ENCODE assay signal across 8 cellular contexts in genomic region chr7:953547-954327, GRCh38. TPM values are rescaled to one million over a fixed set of nuclear protein-coding genes. Genes with fewer than 3 reads are reported as not detected.
DNase-seq lines count a peak whose midpoint lies in the region; ATAC-seq and TF ChIP-seq lines count a peak whose summit lies in the region.

No MANE protein-coding gene starts in this region.

- H3K36me3 ChIP-seq in PC-3 (ENCODE audit: low read depth, low read length) = no peaks in the 10 kb centered on the region
- peaks cover 0 to 1% of the 10 kb centered on the region in 2 donors for H3K36me3 ChIP-seq in lung (ENCODE audit: control insufficient read depth in 2 of 2, insufficient read depth in 2 of 2, low read length in 2 of 2)

- no peaks in the 10 kb centered on the region for H4K20me1 ChIP-seq in PC-3 (ENCODE audit: low read length)

- intact Hi-C loops in PC-3 (cut with micrococcal nuclease) = no loop called here
- intact Hi-C loops in dendritic cell treated with granulocyte-macrophage colony-stimulating factor and Interleukin-4, amounts not matched to agents 40 ng/mL and 50 ng/mL, for 4 days (cut with micrococcal nuclease) = loop anchor here (1.0 to 2.0 kb wide), 2 partner anchors 25 to 47 kb away; no protein-coding TSS in a partner anchor

- DNase-seq in COLO668 (lab: John Stamatoyannopoulos, UW; ENCODE audit: unreplicated experiment) = peak; percentile 56
- peak; percentile 69 for DNase-seq in PC-3
- peak; percentile 60 for DNase-seq in lung (ENCODE audit: low spot score)
- DNase-seq in superior temporal gyrus (ENCODE audit: extremely low spot score) = peak; percentile 81
- DNase-seq in NCI-H1930 (lab: John Stamatoyannopoulos, UW) = no peak

- no peaks in the 10 kb centered on the region for H3K9me3 Mint-ChIP-seq in dendritic cell treated with granulocyte-macrophage colony-stimulating factor and Interleukin-4, amounts not matched to agents 40 ng/mL and 50 ng/mL, for 4 days

- POLR2A ChIA-PET in PC-3 (lab: Charles Lee; ENCODE audit: unreplicated experiment) = no interaction called here

- H3K27me3 Mint-ChIP-seq in dendritic cell treated with granulocyte-macrophage colony-stimulating factor and Interleukin-4, amounts not matched to agents 40 ng/mL and 50 ng/mL, for 4 days = peaks cover 7% of the 10 kb centered on the region

- H3K36me3 Mint-ChIP-seq in dendritic cell treated with granulocyte-macrophage colony-stimulating factor and Interleukin-4, amounts not matched to agents 40 ng/mL and 50 ng/mL, for 4 days (ENCODE audit: low read depth) = peaks cover 28% of the 10 kb centered on the region

- peak overlapping the region; percentile 78 for H3K4me3 Mint-ChIP-seq in dendritic cell treated with granulocyte-macrophage colony-stimulating factor and Interleukin-4, amounts not matched to agents 40 ng/mL and 50 ng/mL, for 4 days

- H3K4me1 Mint-ChIP-seq in dendritic cell treated with granulocyte-macrophage colony-stimulating factor and Interleukin-4, amounts not matched to agents 40 ng/mL and 50 ng/mL, for 4 days (ENCODE audit: low read depth) = peaks cover 77% of the 10 kb centered on the region

- H3K27ac Mint-ChIP-seq in dendritic cell treated with granulocyte-macrophage colony-stimulating factor and Interleukin-4, amounts not matched to agents 40 ng/mL and 50 ng/mL, for 4 days = peak overlapping the region; percentile 78

- peak overlapping the region; percentile 50 for H2AFZ ChIP-seq in PC-3 (ENCODE audit: low read length)

- H3K9me2 ChIP-seq in PC-3 (replicated peaks; ENCODE audit: low read length) = no peaks in the 10 kb centered on the region

- peaks cover 12% of the 10 kb centered on the region; the same call in 1 of the 2 replicates for H3K79me2 ChIP-seq in PC-3 (ENCODE audit: low read length)

- BruUV-seq in PC-3 (replicated peaks; lab: Mats Ljungman, UMichigan) = no TSS peak

- TF ChIP-seq CTCF in PC-3 (conservative IDR thresholded peaks at IDR 0.05; ENCODE audit: low read depth, low read length) (no peak), lung (IDR thresholded peaks at IDR 0.05; ENCODE audit: control extremely low read depth, extremely low read depth) (no peak)

- H3K9me3 ChIP-seq in PC-3 (ENCODE audit: low read length) = no peaks in the 10 kb centered on the region
- no peaks in the 10 kb centered on the region for H3K9me3 ChIP-seq in lung (ENCODE audit: control insufficient read depth in 2 of 2, insufficient read depth in 1 of 2, low read length in 1 of 2)

- ATAC-seq in GM21737 (IDR thresholded peaks at IDR 0.05; ENCODE audit: unreplicated experiment) = peak; percentile 17
- ATAC-seq in PC-3 = peak; percentile 74
- ATAC-seq in lung (ENCODE audit: insufficient read depth, low FRiP score) = peak; percentile 64
- ATAC-seq in HG03571 (IDR thresholded peaks at IDR 0.05; ENCODE audit: unreplicated experiment) = no peak

- CTCF ChIA-PET in PC-3 (lab: Charles Lee) = interaction anchor here (0.6 kb wide), 1 partner anchor 45 kb away, joined by 3 read pairs; no protein-coding TSS in a partner anchor

- H3K4me1 ChIP-seq in PC-3 (ENCODE audit: insufficient read depth, low read length) (peaks cover 20% of the 10 kb centered on the region), lung (ENCODE audit: control insufficient read depth in 2 of 2, insufficient read depth in 2 of 2, low read length in 2 of 2) (peaks cover 0 to 8% of the 10 kb centered on the region in 2 donors)

- H3K27ac ChIP-seq in PC-3 (ENCODE audit: low read length) (no peak overlapping the region), lung (ENCODE audit: low read depth in 1 of 2, low read length in 1 of 2) (peak overlapping the region in 1 of 2 donors; percentile 41)

- H3K27me3 ChIP-seq in PC-3 (ENCODE audit: low read length) (no peaks in the 10 kb centered on the region), lung (ENCODE audit: control insufficient read depth, insufficient read depth) (no peaks in the 10 kb centered on the region)

- WGBS in lung, 2 donors = 3 to 9% methylated on average over 39 to 78 of the region's 78 CpGs

- H3K9ac ChIP-seq in PC-3 (ENCODE audit: low read length) = no peak overlapping the region

- no peaks in the 10 kb centered on the region for H3F3A ChIP-seq in PC-3 (ENCODE audit: low read length, unreplicated experiment)

- H3K4me3 ChIP-seq in PC-3 (ENCODE audit: low read length) (peak overlapping the region; percentile 74), lung (peak overlapping the region; percentile 33)

- peak overlapping the region; percentile 85 for H3K4me2 ChIP-seq in PC-3 (ENCODE audit: low read length)

RNA-seq across cellular contexts. Expression of gene ADAP1, which starts 0.7 kb away (rescaled TPM):
- total RNA-seq in PC-3 (2014; rRNA removed) (31.2 and 36.4 TPM in 2 replicates), lung (10 to 100 TPM; 11.5 to 34.2 TPM)
- 10 to 100 TPM; 31.0 to 39.0 TPM for polyA plus RNA-seq in lung

RNA-seq across cellular contexts. Expression of gene COX19, which starts 21.6 kb away (rescaled TPM):
- 11.6 and 12.4 TPM in 2 replicates for total RNA-seq in PC-3 (2014; rRNA removed)
- total RNA-seq in lung = 10 to 100 TPM in 1 of 2 donors, 1 to 10 TPM in 1; 10.0 to 17.0 TPM
- 1 to 10 TPM; 5.6 to 6.0 TPM for polyA plus RNA-seq in lung

RNA-seq across cellular contexts. Expression of gene CYP2W1, which starts 29.2 kb away (rescaled TPM):
- not detected in 2 replicates for total RNA-seq in PC-3 (2014; rRNA removed)
- 1 to 10 TPM in 1 of 2 donors, not detected in 1; 8.1 TPM for total RNA-seq in lung
- polyA plus RNA-seq in lung = under 1 TPM in 1 of 2 donors, not detected in 1; 0.05 TPM

Comparison
In these comparisons a context has a peak if more than half of its experiments do, and no peak if none do; other contexts are left out.
1. DNase-seq: peak in COLO668 (single experiment), PC-3 (single experiment), lung (single experiment) and superior temporal gyrus (single experiment); none in NCI-H1930 (0 of 2).